In the genomic region with DNA sequence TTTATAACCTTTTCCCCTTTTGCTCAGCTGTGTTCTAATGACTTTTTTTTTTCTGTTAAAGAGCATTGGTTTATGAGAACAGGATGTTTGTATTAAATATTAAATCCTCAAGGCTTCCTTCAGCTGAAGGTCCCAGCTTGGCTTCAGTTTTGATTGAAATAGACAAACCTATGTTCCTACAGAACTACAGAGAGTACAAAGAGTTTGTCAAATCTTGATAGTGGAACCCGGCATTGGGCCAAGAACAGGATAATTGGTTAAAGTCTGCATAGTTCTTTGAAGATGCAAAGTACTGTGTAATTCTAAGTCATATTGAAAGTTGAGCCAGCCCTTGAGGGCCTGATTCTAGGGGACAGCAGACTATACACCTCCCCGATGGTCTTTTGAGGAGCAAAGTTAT, we compare ENCODE assay signal across 2 cellular contexts.
TF ChIP-seq lines count a peak whose summit lies in the region.

No MANE protein-coding gene starts in this region.

TF ChIP-seq in A549, 52 proteins besides CTCF, POLR2A, EP300 and RAD21 (continued from another document):
- TF ChIP-seq, protein P1, sequence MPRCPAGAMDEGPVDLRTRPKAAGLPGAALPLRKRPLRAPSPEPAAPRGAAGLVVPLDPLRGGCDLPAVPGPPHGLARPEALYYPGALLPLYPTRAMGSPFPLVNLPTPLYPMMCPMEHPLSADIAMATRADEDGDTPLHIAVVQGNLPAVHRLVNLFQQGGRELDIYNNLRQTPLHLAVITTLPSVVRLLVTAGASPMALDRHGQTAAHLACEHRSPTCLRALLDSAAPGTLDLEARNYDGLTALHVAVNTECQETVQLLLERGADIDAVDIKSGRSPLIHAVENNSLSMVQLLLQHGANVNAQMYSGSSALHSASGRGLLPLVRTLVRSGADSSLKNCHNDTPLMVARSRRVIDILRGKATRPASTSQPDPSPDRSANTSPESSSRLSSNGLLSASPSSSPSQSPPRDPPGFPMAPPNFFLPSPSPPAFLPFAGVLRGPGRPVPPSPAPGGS (IDR thresholded peaks at IDR 0.05) = no peak
- TF ChIP-seq, protein P2, sequence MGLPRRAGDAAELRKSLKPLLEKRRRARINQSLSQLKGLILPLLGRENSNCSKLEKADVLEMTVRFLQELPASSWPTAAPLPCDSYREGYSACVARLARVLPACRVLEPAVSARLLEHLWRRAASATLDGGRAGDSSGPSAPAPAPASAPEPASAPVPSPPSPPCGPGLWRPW (IDR thresholded peaks at IDR 0.05) = no peak
- no peak for TF ChIP-seq NFE2L2 (conservative IDR thresholded peaks at IDR 0.05; ENCODE audit: low read length)
- TF ChIP-seq, protein P3, sequence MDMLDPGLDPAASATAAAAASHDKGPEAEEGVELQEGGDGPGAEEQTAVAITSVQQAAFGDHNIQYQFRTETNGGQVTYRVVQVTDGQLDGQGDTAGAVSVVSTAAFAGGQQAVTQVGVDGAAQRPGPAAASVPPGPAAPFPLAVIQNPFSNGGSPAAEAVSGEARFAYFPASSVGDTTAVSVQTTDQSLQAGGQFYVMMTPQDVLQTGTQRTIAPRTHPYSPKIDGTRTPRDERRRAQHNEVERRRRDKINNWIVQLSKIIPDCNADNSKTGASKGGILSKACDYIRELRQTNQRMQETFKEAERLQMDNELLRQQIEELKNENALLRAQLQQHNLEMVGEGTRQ (IDR thresholded peaks at IDR 0.05) = no peak
- no peak for TF ChIP-seq ESRRA (IDR thresholded peaks at IDR 0.05; ENCODE audit: borderline replicate concordance, low read length)

TF ChIP-seq in IMR-90, 13 proteins besides CTCF, POLR2A, EP300 and RAD21 (continued from another document):
- TF ChIP-seq, protein P3 (IDR thresholded peaks at IDR 0.05; ENCODE audit: low read depth, low read length) = no peak
- TF ChIP-seq NFE2L2 (IDR thresholded peaks at IDR 0.05; ENCODE audit: low read depth, low read length) = no peak
- no peak for TF ChIP-seq MXI1 (IDR thresholded peaks at IDR 0.05; ENCODE audit: borderline replicate concordance, low read depth, low read length)
- TF ChIP-seq BHLHE40 (IDR thresholded peaks at IDR 0.05; ENCODE audit: low read depth, low read length) = no peak
- TF ChIP-seq RCOR1 (IDR thresholded peaks at IDR 0.05; ENCODE audit: insufficient replicate concordance, low read length) = no peak
- TF ChIP-seq, protein P4, sequence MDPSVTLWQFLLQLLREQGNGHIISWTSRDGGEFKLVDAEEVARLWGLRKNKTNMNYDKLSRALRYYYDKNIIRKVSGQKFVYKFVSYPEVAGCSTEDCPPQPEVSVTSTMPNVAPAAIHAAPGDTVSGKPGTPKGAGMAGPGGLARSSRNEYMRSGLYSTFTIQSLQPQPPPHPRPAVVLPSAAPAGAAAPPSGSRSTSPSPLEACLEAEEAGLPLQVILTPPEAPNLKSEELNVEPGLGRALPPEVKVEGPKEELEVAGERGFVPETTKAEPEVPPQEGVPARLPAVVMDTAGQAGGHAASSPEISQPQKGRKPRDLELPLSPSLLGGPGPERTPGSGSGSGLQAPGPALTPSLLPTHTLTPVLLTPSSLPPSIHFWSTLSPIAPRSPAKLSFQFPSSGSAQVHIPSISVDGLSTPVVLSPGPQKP (IDR thresholded peaks at IDR 0.05; ENCODE audit: borderline replicate concordance, low read depth, low read length) = no peak
- no peak for TF ChIP-seq CEBPB (IDR thresholded peaks at IDR 0.05; ENCODE audit: low read depth, low read length)
- TF ChIP-seq FOS (IDR thresholded peaks at IDR 0.05; ENCODE audit: low read depth, low read length) = no peak
